In the genomic region with DNA sequence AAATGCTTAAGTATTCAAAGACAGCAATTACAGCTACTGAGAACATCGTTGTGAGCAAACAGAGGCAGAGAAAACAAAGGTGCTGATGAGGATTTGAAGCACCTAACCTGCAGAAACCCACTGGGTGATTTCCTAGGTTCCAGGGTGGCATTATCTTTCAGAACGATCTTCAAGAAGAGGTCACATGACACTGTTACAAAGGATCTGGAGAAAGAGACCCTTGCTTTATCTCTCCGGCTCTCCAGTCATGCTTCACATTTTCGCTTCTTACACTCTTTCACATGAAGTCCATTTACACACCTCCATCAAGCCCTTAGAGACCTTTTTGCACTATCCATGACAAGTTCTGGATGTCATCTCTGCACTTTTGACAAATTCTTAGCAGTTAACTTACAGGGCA, we compare ENCODE assay signal across 22 cellular contexts.
DNase-seq lines count a peak whose midpoint lies in the region; ATAC-seq and TF ChIP-seq lines count a peak whose summit lies in the region.
"Had no signal": no experiment of that assay in that cellular context is flagged by ENCODE, and none has a peak within 500 bp of the region (broad histone marks: within the 10 kb centered on the region; RNA-seq: fewer than 3 reads in every experiment).

No MANE protein-coding gene starts in this region.

- no peak for TF ChIP-seq CTCF in mesothelial cell of epicardium (IDR thresholded peaks at IDR 0.05; ENCODE audit: unreplicated experiment)

- CTCF ChIA-PET in T-cell (lab: Charles Lee) = no interaction called here

- H3K4me3 Mint-ChIP-seq in activated naive CD8-positive, alpha-beta T cell = peak overlapping the region; percentile 82
- H3K4me3 Mint-ChIP-seq in activated naive CD8-positive, alpha-beta T cell treated with anti-CD3 and anti-CD28 coated beads for 36 hours = no peak overlapping the region
- H3K4me3 Mint-ChIP-seq in T-cell = peak overlapping the region in 2 of 3 donors; percentile 71 to 82
- peak overlapping the region; percentile 79 for H3K4me3 Mint-ChIP-seq in mesothelial cell of epicardium
- H3K4me3 Mint-ChIP-seq: activated CD4-positive, alpha-beta T cell treated with anti-CD3 and anti-CD28 coated beads for 36 hours had no signal

- ATAC-seq in T-cell (replicated peaks in 1 of 4) (no peak), HG03280 (IDR thresholded peaks at IDR 0.05; ENCODE audit: unreplicated experiment) (no peak)
- ATAC-seq: activated CD4-positive, alpha-beta T cell treated with anti-CD3 and anti-CD28 coated beads for 36 hours; activated naive CD4-positive, alpha-beta T cell treated with anti-CD3 and anti-CD28 coated beads, Interleukin-2, amount 50 U/mL, for 72 hours; left cardiac atrium had no signal

- DNase-seq in activated naive CD8-positive, alpha-beta T cell treated with anti-CD3 and anti-CD28 coated beads for 36 hours = no peak
- no peak for DNase-seq in T-cell
- DNase-seq in mesothelial cell of epicardium (ENCODE audit: low spot score in 2 of 2, unreplicated experiment in 2 of 2) = no peak
- no peak for DNase-seq in HPDE6-E6E7 (ENCODE audit: extremely low spot score)
- DNase-seq in cerebellar cortex (ENCODE audit: low spot score) = no peak
- DNase-seq: ACHN; activated CD4-positive, alpha-beta T cell treated with anti-CD3 and anti-CD28 coated beads for 36 hours; central memory CD4-positive, alpha-beta T cell; dermis blood vessel endothelial cell; DND-41; esophagus squamous epithelium; foreskin melanocyte; H9; KBM-7; left cardiac atrium; NCI-H2081; NCI-H446; occipital lobe; tibial artery had no signal

- POLR2A ChIA-PET in T-cell (lab: Charles Lee) = no interaction called here

- H3K36me3 Mint-ChIP-seq in activated naive CD8-positive, alpha-beta T cell = no peaks in the 10 kb centered on the region
- H3K36me3 Mint-ChIP-seq in activated naive CD8-positive, alpha-beta T cell treated with anti-CD3 and anti-CD28 coated beads for 36 hours = no peaks in the 10 kb centered on the region
- no peaks in the 10 kb centered on the region for H3K36me3 Mint-ChIP-seq in T-cell
- H3K36me3 Mint-ChIP-seq in mesothelial cell of epicardium = no peaks in the 10 kb centered on the region

- no peak overlapping the region for H3K27ac Mint-ChIP-seq in activated naive CD8-positive, alpha-beta T cell
- no peak overlapping the region for H3K27ac Mint-ChIP-seq in activated naive CD8-positive, alpha-beta T cell treated with anti-CD3 and anti-CD28 coated beads for 36 hours
- H3K27ac Mint-ChIP-seq in T-cell (no peak overlapping the region), mesothelial cell of epicardium (no peak overlapping the region)
- H3K27ac Mint-ChIP-seq: activated CD4-positive, alpha-beta T cell treated with anti-CD3 and anti-CD28 coated beads for 36 hours; activated naive CD4-positive, alpha-beta T cell treated with anti-CD3 and anti-CD28 coated beads, Interleukin-2, amount 50 U/mL, for 72 hours; H9 had no signal

- H3K4me1 Mint-ChIP-seq in activated naive CD8-positive, alpha-beta T cell (ENCODE audit: low read depth) = peaks cover 14% of the 10 kb centered on the region
- peaks cover 16% of the 10 kb centered on the region for H3K4me1 Mint-ChIP-seq in activated naive CD8-positive, alpha-beta T cell treated with anti-CD3 and anti-CD28 coated beads for 36 hours
- peaks cover 9 to 21% (median 21%) of the 10 kb centered on the region in 3 donors for H3K4me1 Mint-ChIP-seq in T-cell
- peaks cover 12% of the 10 kb centered on the region for H3K4me1 Mint-ChIP-seq in mesothelial cell of epicardium

- no peaks in the 10 kb centered on the region for H3K9me3 Mint-ChIP-seq in activated naive CD8-positive, alpha-beta T cell (ENCODE audit: low read depth)
- no peaks in the 10 kb centered on the region for H3K9me3 Mint-ChIP-seq in activated naive CD8-positive, alpha-beta T cell treated with anti-CD3 and anti-CD28 coated beads for 36 hours
- H3K9me3 Mint-ChIP-seq in T-cell = no peaks in the 10 kb centered on the region
- H3K9me3 Mint-ChIP-seq in mesothelial cell of epicardium = no peaks in the 10 kb centered on the region
- H3K9me3 Mint-ChIP-seq: activated naive CD4-positive, alpha-beta T cell treated with anti-CD3 and anti-CD28 coated beads, Interleukin-2, amount 50 U/mL, for 72 hours had no signal

- peaks cover 23% of the 10 kb centered on the region for H3K27me3 Mint-ChIP-seq in activated naive CD8-positive, alpha-beta T cell
- peaks cover 76% of the 10 kb centered on the region for H3K27me3 Mint-ChIP-seq in activated naive CD8-positive, alpha-beta T cell treated with anti-CD3 and anti-CD28 coated beads for 36 hours
- H3K27me3 Mint-ChIP-seq in T-cell = peaks cover 58 to 65% of the 10 kb centered on the region in 2 donors
- peaks cover 75% of the 10 kb centered on the region for H3K27me3 Mint-ChIP-seq in mesothelial cell of epicardium (ENCODE audit: low read depth)
